9 cellular contexts compared by ENCODE assay signal in the genomic region with DNA sequence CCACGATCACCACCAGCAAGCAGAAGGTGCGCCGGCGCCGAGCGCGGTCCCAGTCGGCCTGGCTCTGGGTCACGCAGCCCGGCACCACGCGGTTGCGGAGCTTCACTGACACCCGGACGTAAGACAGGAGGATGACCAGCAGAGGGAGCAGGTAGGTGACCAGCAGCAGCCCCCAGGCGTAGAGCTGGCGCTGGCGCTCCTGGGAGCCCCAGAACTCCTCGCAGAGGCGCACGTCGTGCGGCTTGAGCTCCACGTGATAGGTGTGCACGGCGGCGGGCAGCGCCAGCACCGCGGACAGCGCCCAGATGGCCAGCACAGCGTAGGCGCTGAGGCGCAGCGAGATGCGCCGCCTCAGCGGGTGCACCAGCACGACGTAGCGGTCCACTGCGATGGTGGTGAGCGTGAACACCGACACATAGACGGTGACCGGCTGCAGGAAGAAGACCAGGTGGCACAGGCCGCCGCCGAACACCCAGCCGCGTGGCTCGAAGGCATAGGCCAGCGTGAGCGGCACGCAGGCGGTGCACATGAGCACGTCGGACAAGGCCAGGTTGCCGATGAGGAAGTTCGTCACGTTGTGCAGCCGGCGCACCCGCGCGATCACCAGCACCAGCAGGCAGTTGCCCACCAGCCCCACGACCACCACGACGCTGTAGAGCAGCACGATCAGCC. TPM values are rescaled to one million over a fixed set of nuclear protein-coding genes. Genes with fewer than 3 reads are reported as not detected.
DNase-seq lines count a peak whose midpoint lies in the region; ATAC-seq and TF ChIP-seq lines count a peak whose summit lies in the region.
"Had no signal": no experiment of that assay in that cellular context is flagged by ENCODE, and none has a peak within 500 bp of the region (broad histone marks: within the 10 kb centered on the region; RNA-seq: fewer than 3 reads in every experiment).

No MANE protein-coding gene starts in this region.

- no peak for TF ChIP-seq EP300 in neural cell (conservative IDR thresholded peaks at IDR 0.05; ENCODE audit: poor library complexity, severe bottlenecking)

- peaks cover 68% of the 10 kb centered on the region for H3K27me3 Mint-ChIP-seq in activated CD4-positive, alpha-beta T cell treated with anti-CD3 and anti-CD28 coated beads, Interleukin-2, amount 10 ng/mL, durations not matched to agents 24 days and 14 days

- TF ChIP-seq RAD21 in neural cell (conservative IDR thresholded peaks at IDR 0.05) = no peak

- peaks cover 3% of the 10 kb centered on the region for H3K9me3 Mint-ChIP-seq in activated CD4-positive, alpha-beta T cell treated with anti-CD3 and anti-CD28 coated beads, Interleukin-2, amount 10 ng/mL, durations not matched to agents 24 days and 14 days

- no peaks in the 10 kb centered on the region for H4K20me1 ChIP-seq in neural cell (ENCODE audit: insufficient read depth)

- intact Hi-C loops in activated CD4-positive, alpha-beta T cell treated with anti-CD3 and anti-CD28 coated beads, Interleukin-2, amount 10 ng/mL, durations not matched to agents 24 days and 14 days (cut with micrococcal nuclease) = no loop called here

- no peaks in the 10 kb centered on the region for H3K9me2 ChIP-seq in neural cell (ENCODE audit: insufficient read depth, low read length)

- no peak overlapping the region for H3K9ac ChIP-seq in neural cell (ENCODE audit: low read length)

- H3K27me3 ChIP-seq in neural cell (ENCODE audit: insufficient read depth, low read depth, low read length) = peaks cover 55% of the 10 kb centered on the region

- H3K27ac ChIP-seq in neural cell (ENCODE audit: low read length) = no peak overlapping the region

- H3K36me3 Mint-ChIP-seq in activated CD4-positive, alpha-beta T cell treated with anti-CD3 and anti-CD28 coated beads, Interleukin-2, amount 10 ng/mL, durations not matched to agents 24 days and 14 days (ENCODE audit: low read depth) = peaks cover 1% of the 10 kb centered on the region

- no peaks in the 10 kb centered on the region for H3F3A ChIP-seq in neural cell (ENCODE audit: insufficient read depth, low read length, poor library complexity, severe bottlenecking)

- no peaks in the 10 kb centered on the region for H3K79me2 ChIP-seq in neural cell (replicated peaks; ENCODE audit: insufficient read depth, low read length)

- no peak overlapping the region for H3K4me2 ChIP-seq in neural cell (ENCODE audit: low read length)

- peaks cover 10% of the 10 kb centered on the region for H3K9me3 ChIP-seq in neural cell (ENCODE audit: low read length)

- H3K4me1 Mint-ChIP-seq in activated CD4-positive, alpha-beta T cell treated with anti-CD3 and anti-CD28 coated beads, Interleukin-2, amount 10 ng/mL, durations not matched to agents 24 days and 14 days = peaks cover 5% of the 10 kb centered on the region

- no peak overlapping the region for H3K4me3 Mint-ChIP-seq in activated CD4-positive, alpha-beta T cell treated with anti-CD3 and anti-CD28 coated beads, Interleukin-2, amount 10 ng/mL, durations not matched to agents 24 days and 14 days

- ATAC-seq in GM19455 (IDR thresholded peaks at IDR 0.05; ENCODE audit: unreplicated experiment) (no peak), GM21360 (IDR thresholded peaks at IDR 0.05; ENCODE audit: unreplicated experiment) (no peak), HG02759 (IDR thresholded peaks at IDR 0.05; ENCODE audit: unreplicated experiment) (no peak)

- TF ChIP-seq POLR2A in erythroblast (IDR thresholded peaks at IDR 0.05; ENCODE audit: low read length) = no peak

- no peak overlapping the region for H3K4me3 ChIP-seq in GM12865 (ENCODE audit: low read depth, low read length)
- peak overlapping the region; percentile 83 for H3K4me3 ChIP-seq in neural cell (ENCODE audit: low read length)

- DNase-seq in GM12865 (ENCODE audit: low read depth) (peak; percentile 13), erythroblast (lab: John Stamatoyannopoulos, UW) (peak; percentile 75 to 84), OCI-M2 (lab: John Stamatoyannopoulos, UW; ENCODE audit: unreplicated experiment) (no peak)
- DNase-seq in activated CD4-positive, alpha-beta T cell treated with anti-CD3 and anti-CD28 coated beads, Interleukin-2, amount 10 ng/mL, durations not matched to agents 24 days and 14 days = peak; percentile 76

- no peak overlapping the region for H3K27ac Mint-ChIP-seq in activated CD4-positive, alpha-beta T cell treated with anti-CD3 and anti-CD28 coated beads, Interleukin-2, amount 10 ng/mL, durations not matched to agents 24 days and 14 days

- no peaks in the 10 kb centered on the region for H3K36me3 ChIP-seq in neural cell (ENCODE audit: insufficient read depth, low read length)

- TF ChIP-seq CTCF in GM12865 (IDR thresholded peaks at IDR 0.05; ENCODE audit: insufficient read depth, low read depth, low read length, missing control alignments) (peak; percentile 4), neural cell (IDR thresholded peaks at IDR 0.05; ENCODE audit: poor library complexity, severe bottlenecking) (peak; percentile 51)

- H2AFZ ChIP-seq in neural cell (ENCODE audit: low read depth, low read length) = no peak overlapping the region

TF ChIP-seq in neural cell, 6 proteins besides CTCF, POLR2A, EP300 and RAD21:
- TF ChIP-seq POLR2AphosphoS5 (IDR thresholded peaks at IDR 0.05) (no peak), EZH2 (IDR thresholded peaks at IDR 0.05; ENCODE audit: borderline replicate concordance, insufficient read depth, low read length, poor library complexity, severe bottlenecking) (no peak), SMC3 (conservative IDR thresholded peaks at IDR 0.05; ENCODE audit: poor library complexity) (peak; percentile 62), MXI1 (conservative IDR thresholded peaks at IDR 0.05; ENCODE audit: poor library complexity, severe bottlenecking) (no peak)
- TF ChIP-seq, protein P1, sequence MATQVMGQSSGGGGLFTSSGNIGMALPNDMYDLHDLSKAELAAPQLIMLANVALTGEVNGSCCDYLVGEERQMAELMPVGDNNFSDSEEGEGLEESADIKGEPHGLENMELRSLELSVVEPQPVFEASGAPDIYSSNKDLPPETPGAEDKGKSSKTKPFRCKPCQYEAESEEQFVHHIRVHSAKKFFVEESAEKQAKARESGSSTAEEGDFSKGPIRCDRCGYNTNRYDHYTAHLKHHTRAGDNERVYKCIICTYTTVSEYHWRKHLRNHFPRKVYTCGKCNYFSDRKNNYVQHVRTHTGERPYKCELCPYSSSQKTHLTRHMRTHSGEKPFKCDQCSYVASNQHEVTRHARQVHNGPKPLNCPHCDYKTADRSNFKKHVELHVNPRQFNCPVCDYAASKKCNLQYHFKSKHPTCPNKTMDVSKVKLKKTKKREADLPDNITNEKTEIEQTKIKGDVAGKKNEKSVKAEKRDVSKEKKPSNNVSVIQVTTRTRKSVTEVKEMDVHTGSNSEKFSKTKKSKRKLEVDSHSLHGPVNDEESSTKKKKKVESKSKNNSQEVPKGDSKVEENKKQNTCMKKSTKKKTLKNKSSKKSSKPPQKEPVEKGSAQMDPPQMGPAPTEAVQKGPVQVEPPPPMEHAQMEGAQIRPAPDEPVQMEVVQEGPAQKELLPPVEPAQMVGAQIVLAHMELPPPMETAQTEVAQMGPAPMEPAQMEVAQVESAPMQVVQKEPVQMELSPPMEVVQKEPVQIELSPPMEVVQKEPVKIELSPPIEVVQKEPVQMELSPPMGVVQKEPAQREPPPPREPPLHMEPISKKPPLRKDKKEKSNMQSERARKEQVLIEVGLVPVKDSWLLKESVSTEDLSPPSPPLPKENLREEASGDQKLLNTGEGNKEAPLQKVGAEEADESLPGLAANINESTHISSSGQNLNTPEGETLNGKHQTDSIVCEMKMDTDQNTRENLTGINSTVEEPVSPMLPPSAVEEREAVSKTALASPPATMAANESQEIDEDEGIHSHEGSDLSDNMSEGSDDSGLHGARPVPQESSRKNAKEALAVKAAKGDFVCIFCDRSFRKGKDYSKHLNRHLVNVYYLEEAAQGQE (IDR thresholded peaks at IDR 0.05; ENCODE audit: borderline replicate concordance) = peak; percentile 81
TF ChIP-seq in neural cell: peak in this region for 2.

RNA-seq across cellular contexts. Expression of a gene that starts 0.9 kb away (rescaled TPM):
- total RNA-seq in activated CD4-positive, alpha-beta T cell treated with anti-CD3 and anti-CD28 coated beads, Interleukin-2, amount 10 ng/mL, durations not matched to agents 24 days and 14 days = not detected in 2 replicates
- polyA plus RNA-seq in neural cell = 0.20 TPM in 1 of 2 replicates, not detected in the other
- 0.49 TPM in 1 of 2 replicates, not detected in the other for polyA minus RNA-seq in neural cell
- total RNA-seq: glomerular endothelial cell had no signal
